ENCODE assay signal across 1 cellular context in the genomic region with DNA sequence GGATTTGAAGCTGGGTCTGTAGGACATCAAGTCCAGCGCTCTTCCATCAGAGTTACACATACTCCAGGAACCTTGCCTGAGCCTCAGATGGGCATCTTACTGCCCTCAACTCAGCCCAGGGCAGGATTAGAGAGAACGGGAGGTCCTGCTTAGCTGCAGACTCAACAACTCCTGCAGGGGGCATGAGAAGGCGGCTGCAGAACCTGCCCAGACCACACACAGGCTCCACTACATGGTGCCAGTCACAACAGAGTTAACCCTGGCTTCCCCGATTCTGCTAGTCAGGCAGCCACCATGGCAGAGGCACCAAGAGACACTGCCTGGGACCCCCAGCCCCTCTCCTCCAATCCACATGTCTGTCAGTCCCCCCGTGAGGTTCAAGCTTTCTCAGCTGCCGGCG.
TF ChIP-seq lines count a peak whose summit lies in the region.

No MANE protein-coding gene starts in this region.

TF ChIP-seq in H1, 55 proteins besides CTCF, POLR2A, EP300 and RAD21:
- TF ChIP-seq CBX5 (IDR thresholded peaks at IDR 0.05; ENCODE audit: low read depth, low read length) (no peak), TBP (IDR thresholded peaks at IDR 0.05; ENCODE audit: low read depth, low read length) (no peak), HDAC6 (IDR thresholded peaks at IDR 0.05; ENCODE audit: low read depth, low read length) (no peak), POU5F1 (IDR thresholded peaks at IDR 0.05; ENCODE audit: low read depth, low read length) (no peak), SP2 (IDR thresholded peaks at IDR 0.05; ENCODE audit: low read length) (no peak), SP1 (IDR thresholded peaks at IDR 0.05; ENCODE audit: low read depth, low read length) (no peak), GTF2F1 (IDR thresholded peaks at IDR 0.05; ENCODE audit: borderline replicate concordance, low read depth, low read length) (no peak), PHF8 (conservative IDR thresholded peaks at IDR 0.05; ENCODE audit: low read depth, low read length) (no peak)
